ENCODE assay signal across 18 cellular contexts in the genomic region with DNA sequence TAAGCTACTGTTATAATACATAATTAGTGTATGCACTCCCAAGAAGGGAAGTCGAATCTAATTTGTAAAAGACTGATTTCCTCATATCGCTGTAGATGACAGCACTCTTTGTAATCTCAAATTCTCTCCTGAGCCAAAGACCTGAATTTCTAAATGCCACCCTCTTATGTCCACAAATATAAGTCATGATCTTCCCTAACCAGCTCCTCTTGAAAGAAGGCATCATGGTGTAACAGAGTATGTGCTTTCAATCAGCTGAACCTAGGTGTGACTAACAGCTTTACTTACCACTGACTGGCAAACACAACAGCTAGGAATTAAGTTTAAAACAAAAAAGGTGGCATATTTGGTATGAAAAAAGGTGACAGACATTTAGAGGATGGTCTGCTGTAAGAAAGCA. TPM values are rescaled to one million over a fixed set of nuclear protein-coding genes. Genes with fewer than 3 reads are reported as not detected.
DNase-seq lines count a peak whose midpoint lies in the region; ATAC-seq and TF ChIP-seq lines count a peak whose summit lies in the region.
"Had no signal": no experiment of that assay in that cellular context is flagged by ENCODE, and none has a peak within 500 bp of the region (broad histone marks: within the 10 kb centered on the region; RNA-seq: fewer than 3 reads in every experiment).

No MANE protein-coding gene starts in this region.

- peaks cover 86% of the 10 kb centered on the region for H3K36me3 ChIP-seq in suprapubic skin

- TF ChIP-seq POLR2A in suprapubic skin (IDR thresholded peaks at IDR 0.05) = no peak

- H3K27ac ChIP-seq in suprapubic skin = no peak overlapping the region
- H3K27ac ChIP-seq: 22Rv1, BLaER1 had no signal

- CTCF ChIA-PET in activated CD4-positive, alpha-beta T cell treated with anti-CD3 and anti-CD28 coated beads for 36 hours (lab: Charles Lee) = interaction anchor here (1.1 to 1.2 kb wide), 3 partner anchors 13 to 152 kb away, joined by 3 read pairs; no protein-coding TSS in a partner anchor

- H3K27me3 Mint-ChIP-seq in activated CD4-positive, alpha-beta T cell treated with anti-CD3 and anti-CD28 coated beads for 36 hours = no peaks in the 10 kb centered on the region
- H3K27me3 Mint-ChIP-seq in activated CD4-positive, alpha-beta T cell treated with anti-CD3 and anti-CD28 coated beads, Interleukin-2, amount 10 ng/mL, durations not matched to agents 24 days and 14 days = no peaks in the 10 kb centered on the region
- H3K27me3 Mint-ChIP-seq in activated naive CD8-positive, alpha-beta T cell = no peaks in the 10 kb centered on the region
- no peaks in the 10 kb centered on the region for H3K27me3 Mint-ChIP-seq in activated naive CD8-positive, alpha-beta T cell treated with anti-CD3 and anti-CD28 coated beads, Interleukin-2, amount 50 U/mL, for 24 hours
- H3K27me3 Mint-ChIP-seq: CD4-positive, alpha-beta memory T cell had no signal

- no peak for TF ChIP-seq EP300 in suprapubic skin (IDR thresholded peaks at IDR 0.05)

- intact Hi-C loops in activated CD4-positive, alpha-beta T cell treated with anti-CD3 and anti-CD28 coated beads for 36 hours (cut with DNase I, micrococcal nuclease) = no loop called here
- intact Hi-C loops in activated CD4-positive, alpha-beta T cell treated with anti-CD3 and anti-CD28 coated beads, Interleukin-2, amount 10 ng/mL, durations not matched to agents 24 days and 14 days (cut with micrococcal nuclease) = no loop called here

- H3K36me3 Mint-ChIP-seq in activated CD4-positive, alpha-beta T cell treated with anti-CD3 and anti-CD28 coated beads for 36 hours (ENCODE audit: low read depth) = peaks cover 59% of the 10 kb centered on the region
- H3K36me3 Mint-ChIP-seq in activated CD4-positive, alpha-beta T cell treated with anti-CD3 and anti-CD28 coated beads, Interleukin-2, amount 10 ng/mL, durations not matched to agents 24 days and 14 days (ENCODE audit: low read depth) = peaks cover 66% of the 10 kb centered on the region
- peaks cover 46% of the 10 kb centered on the region for H3K36me3 Mint-ChIP-seq in activated naive CD8-positive, alpha-beta T cell
- H3K36me3 Mint-ChIP-seq in activated naive CD8-positive, alpha-beta T cell treated with anti-CD3 and anti-CD28 coated beads, Interleukin-2, amount 50 U/mL, for 24 hours (ENCODE audit: low read depth) = peaks cover 79% of the 10 kb centered on the region

- H3K4me3 ChIP-seq in epithelial cell of esophagus (ENCODE audit: low read length) (no peak overlapping the region), suprapubic skin (no peak overlapping the region)
- H3K4me3 ChIP-seq: BLaER1 had no signal

- ATAC-seq in activated CD4-positive, alpha-beta T cell treated with anti-CD3 and anti-CD28 coated beads for 36 hours = no peak
- no peak for ATAC-seq in activated naive CD8-positive, alpha-beta T cell treated with anti-CD3 and anti-CD28 coated beads, Interleukin-2, amount 50 U/mL, for 24 hours
- ATAC-seq in GM18511 (IDR thresholded peaks at IDR 0.05; ENCODE audit: unreplicated experiment) = no peak
- ATAC-seq: HepG2 had no signal

- TF ChIP-seq CTCF in epithelial cell of esophagus (IDR thresholded peaks at IDR 0.05; ENCODE audit: insufficient read depth, low read depth, low read length, missing control alignments) = no peak
- TF ChIP-seq CTCF in suprapubic skin (IDR thresholded peaks at IDR 0.05) = no peak

- no peaks in the 10 kb centered on the region for H3K27me3 ChIP-seq in suprapubic skin
- H3K27me3 ChIP-seq: BLaER1 had no signal

- H3K4me1 Mint-ChIP-seq in activated CD4-positive, alpha-beta T cell treated with anti-CD3 and anti-CD28 coated beads for 36 hours = peaks cover 12% of the 10 kb centered on the region
- no peaks in the 10 kb centered on the region for H3K4me1 Mint-ChIP-seq in activated CD4-positive, alpha-beta T cell treated with anti-CD3 and anti-CD28 coated beads, Interleukin-2, amount 10 ng/mL, durations not matched to agents 24 days and 14 days
- peaks cover 13% of the 10 kb centered on the region for H3K4me1 Mint-ChIP-seq in activated naive CD8-positive, alpha-beta T cell (ENCODE audit: low read depth)
- H3K4me1 Mint-ChIP-seq in activated naive CD8-positive, alpha-beta T cell treated with anti-CD3 and anti-CD28 coated beads, Interleukin-2, amount 50 U/mL, for 24 hours = peaks cover 2% of the 10 kb centered on the region
- H3K4me1 Mint-ChIP-seq: CD14-positive monocyte, H9 had no signal

- no peak overlapping the region for H3K4me3 Mint-ChIP-seq in activated CD4-positive, alpha-beta T cell treated with anti-CD3 and anti-CD28 coated beads for 36 hours
- H3K4me3 Mint-ChIP-seq in activated CD4-positive, alpha-beta T cell treated with anti-CD3 and anti-CD28 coated beads, Interleukin-2, amount 10 ng/mL, durations not matched to agents 24 days and 14 days = no peak overlapping the region
- no peak overlapping the region for H3K4me3 Mint-ChIP-seq in activated naive CD8-positive, alpha-beta T cell
- no peak overlapping the region for H3K4me3 Mint-ChIP-seq in activated naive CD8-positive, alpha-beta T cell treated with anti-CD3 and anti-CD28 coated beads, Interleukin-2, amount 50 U/mL, for 24 hours
- H3K4me3 Mint-ChIP-seq: CD14-positive monocyte; CD4-positive, alpha-beta memory T cell; H9 had no signal

- H3K27ac Mint-ChIP-seq in activated CD4-positive, alpha-beta T cell treated with anti-CD3 and anti-CD28 coated beads for 36 hours = peak overlapping the region; percentile 14
- H3K27ac Mint-ChIP-seq in activated CD4-positive, alpha-beta T cell treated with anti-CD3 and anti-CD28 coated beads, Interleukin-2, amount 10 ng/mL, durations not matched to agents 24 days and 14 days = no peak overlapping the region
- H3K27ac Mint-ChIP-seq in activated naive CD8-positive, alpha-beta T cell = peak overlapping the region; percentile 2
- no peak overlapping the region for H3K27ac Mint-ChIP-seq in activated naive CD8-positive, alpha-beta T cell treated with anti-CD3 and anti-CD28 coated beads, Interleukin-2, amount 50 U/mL, for 24 hours
- H3K27ac Mint-ChIP-seq: H9 had no signal

- H3K9me3 ChIP-seq in suprapubic skin = no peaks in the 10 kb centered on the region
- H3K9me3 ChIP-seq: BLaER1 had no signal

- POLR2A ChIA-PET in activated CD4-positive, alpha-beta T cell treated with anti-CD3 and anti-CD28 coated beads for 36 hours (lab: Charles Lee) = no interaction called here

- WGBS in suprapubic skin = 93% methylated on average over 2 of the region's 2 CpGs

- no peak for DNase-seq in activated CD4-positive, alpha-beta T cell treated with anti-CD3 and anti-CD28 coated beads for 36 hours
- DNase-seq in activated CD4-positive, alpha-beta T cell treated with anti-CD3 and anti-CD28 coated beads, Interleukin-2, amount 10 ng/mL, durations not matched to agents 24 days and 14 days = no peak
- no peak for DNase-seq in activated naive CD8-positive, alpha-beta T cell treated with anti-CD3 and anti-CD28 coated beads, Interleukin-2, amount 50 U/mL, for 24 hours
- DNase-seq in epithelial cell of esophagus (ENCODE audit: low read depth) (peak; percentile 53), NCI-H446 treated with DMSO at 0.1 percent for 48 hours (lab: John Stamatoyannopoulos, UW) (no peak), suprapubic skin (ENCODE audit: low spot score in 2 of 2) (no peak)
- DNase-seq: CD4-positive, alpha-beta memory T cell; DMS153; DMS79; GDM1; GOT3; H9 had no signal

- H3K9me3 Mint-ChIP-seq in activated CD4-positive, alpha-beta T cell treated with anti-CD3 and anti-CD28 coated beads for 36 hours (ENCODE audit: low read depth) = peaks cover 2% of the 10 kb centered on the region
- H3K9me3 Mint-ChIP-seq in activated CD4-positive, alpha-beta T cell treated with anti-CD3 and anti-CD28 coated beads, Interleukin-2, amount 10 ng/mL, durations not matched to agents 24 days and 14 days = no peaks in the 10 kb centered on the region
- peaks cover 6% of the 10 kb centered on the region for H3K9me3 Mint-ChIP-seq in activated naive CD8-positive, alpha-beta T cell (ENCODE audit: low read depth)
- H3K9me3 Mint-ChIP-seq in activated naive CD8-positive, alpha-beta T cell treated with anti-CD3 and anti-CD28 coated beads, Interleukin-2, amount 50 U/mL, for 24 hours = peaks cover 11% of the 10 kb centered on the region
- H3K9me3 Mint-ChIP-seq: H9 had no signal

- H3K4me1 ChIP-seq in suprapubic skin = no peaks in the 10 kb centered on the region
- H3K4me1 ChIP-seq: BLaER1 had no signal

RNA-seq across cellular contexts. Expression of gene CTNNAL1, which starts 34.0 kb away (rescaled TPM):
- total RNA-seq in activated CD4-positive, alpha-beta T cell treated with anti-CD3 and anti-CD28 coated beads for 36 hours = 10 to 100 TPM; 13.0 to 16.4 TPM
- 17.8 and 18.8 TPM in 2 replicates for total RNA-seq in activated CD4-positive, alpha-beta T cell treated with anti-CD3 and anti-CD28 coated beads, Interleukin-2, amount 10 ng/mL, durations not matched to agents 24 days and 14 days
- total RNA-seq in suprapubic skin = 10 to 100 TPM; 13.0 to 23.2 (median 16.0) TPM

Comparison
In these comparisons a context has a peak if more than half of its experiments do, and no peak if none do; other contexts are left out.
1. H3K27ac Mint-ChIP-seq: peak in activated CD4-positive, alpha-beta T cell treated with anti-CD3 and anti-CD28 coated beads for 36 hours (single experiment) and activated naive CD8-positive, alpha-beta T cell (single experiment); none in activated CD4-positive, alpha-beta T cell treated with anti-CD3 and anti-CD28 coated beads, Interleukin-2, amount 10 ng/mL, durations not matched to agents 24 days and 14 days (single experiment) and activated naive CD8-positive, alpha-beta T cell treated with anti-CD3 and anti-CD28 coated beads, Interleukin-2, amount 50 U/mL, for 24 hours (single experiment).